ENCODE assay signal across 8 cellular contexts in the genomic region with DNA sequence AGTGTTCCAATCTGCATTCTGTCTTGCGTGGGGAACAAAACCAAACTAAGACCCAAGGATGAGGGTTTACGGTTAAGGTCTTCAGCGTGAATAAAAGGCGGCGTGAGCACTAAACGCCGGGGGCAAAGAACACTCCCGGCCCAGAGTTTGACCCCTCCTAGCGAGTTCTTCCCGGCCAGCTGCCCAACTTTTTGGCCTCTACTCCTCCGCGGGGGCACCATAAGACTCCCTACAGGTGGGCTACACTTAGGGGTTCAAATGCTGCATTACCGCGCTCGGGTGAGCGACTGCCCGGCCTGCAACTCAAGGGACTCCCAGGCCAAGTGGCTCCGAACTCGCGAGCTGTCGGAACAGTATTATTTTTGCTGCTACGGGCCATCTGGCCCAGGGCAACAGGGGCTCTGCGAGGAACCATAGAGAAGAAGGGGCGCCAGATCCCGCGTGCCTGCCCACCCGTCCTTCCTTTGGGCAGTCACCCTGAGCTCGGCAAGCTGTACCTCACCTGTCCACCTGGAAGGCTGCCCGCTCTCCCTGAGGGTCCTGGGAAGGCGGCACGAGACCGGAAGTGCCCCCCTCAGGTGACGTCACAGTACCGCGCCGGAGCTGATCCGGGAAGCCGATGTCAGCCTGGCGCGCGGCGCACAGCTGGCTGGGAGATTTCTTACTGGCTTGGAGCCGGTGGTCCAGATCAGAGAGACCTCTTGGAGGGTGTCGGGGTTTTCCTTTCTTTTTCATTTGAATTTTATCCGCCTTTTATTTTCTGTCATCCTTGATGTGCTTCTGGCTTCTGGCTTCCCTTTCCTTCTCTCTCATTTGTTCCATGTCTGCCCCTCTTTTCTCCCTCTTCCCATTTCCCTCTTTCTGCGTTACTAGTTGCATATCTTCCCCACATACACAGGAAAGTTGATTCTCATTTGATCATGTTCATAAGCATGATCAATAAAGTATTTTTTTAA. TPM values are rescaled to one million over a fixed set of nuclear protein-coding genes. Genes with fewer than 3 reads are reported as not detected.
A peak's percentile ranks its signal among the peaks of the same experiment; 100 is the strongest.
DNase-seq lines count a peak whose midpoint lies in the region; ATAC-seq and TF ChIP-seq lines count a peak whose summit lies in the region.

TSS of gene LDAH (minus strand) at position 567 of the 956 bp plus-strand sequence. CDS start 21,638 bp downstream, outside the sequence.

- peak; percentile 90 for ATAC-seq in GM21526 (IDR thresholded peaks at IDR 0.05; ENCODE audit: low FRiP score, unreplicated experiment)
- ATAC-seq in mucosa of descending colon, result peak; percentile 98

- H3K36me3 ChIP-seq in mucosa of descending colon (ENCODE audit: low read depth), result no peaks in the 10 kb centered on the region

- peak within 1 kb of the TSS; percentile 93 for H3K27ac ChIP-seq in epithelial cell of prostate

- TF ChIP-seq CTCF in mucosa of descending colon (IDR thresholded peaks at IDR 0.05), result no peak

- peak within 1 kb of the TSS; percentile 69 for H3K4me3 ChIP-seq in mucosa of descending colon

- no peaks in the 10 kb centered on the region for H3K9me3 ChIP-seq in mucosa of descending colon

- intact Hi-C loops in mucosa of descending colon (cut with DNase I, micrococcal nuclease), result no loop called here

- DNase-seq in DMS 273 (lab: John Stamatoyannopoulos, UW; ENCODE audit: unreplicated experiment) (peak; percentile 98), HuH-7 (ENCODE audit: low spot score) (peak; percentile 82), OCI-M1 (lab: John Stamatoyannopoulos, UW) (peak; percentile 90), activated T-cell treated with anti-CD3 and anti-CD28 coated beads for 4 hours (peak; percentile 78), epithelial cell of prostate (ENCODE audit: low read depth, low spot score) (no peak), mucosa of descending colon (peak; percentile 94 to 95 (median 94))
- DNase-seq in stimulated activated CD8-positive, alpha-beta memory T cell treated with anti-CD3 and anti-CD28 coated beads, Interleukin-4, amount 100 ng/mL, for 1 hour (ENCODE audit: low read depth in 2 of 2, low spot score in 1 of 2), result peak; percentile 61 to 74

- no peaks in the 10 kb centered on the region for H3K4me1 ChIP-seq in mucosa of descending colon (ENCODE audit: low read depth)

RNA-seq across cellular contexts. Expression of gene LDAH, which starts in this region (rescaled TPM):
- 10 to 100 TPM; 15.2 to 20.8 (median 18.8) TPM for total RNA-seq in mucosa of descending colon
